In the genomic region with DNA sequence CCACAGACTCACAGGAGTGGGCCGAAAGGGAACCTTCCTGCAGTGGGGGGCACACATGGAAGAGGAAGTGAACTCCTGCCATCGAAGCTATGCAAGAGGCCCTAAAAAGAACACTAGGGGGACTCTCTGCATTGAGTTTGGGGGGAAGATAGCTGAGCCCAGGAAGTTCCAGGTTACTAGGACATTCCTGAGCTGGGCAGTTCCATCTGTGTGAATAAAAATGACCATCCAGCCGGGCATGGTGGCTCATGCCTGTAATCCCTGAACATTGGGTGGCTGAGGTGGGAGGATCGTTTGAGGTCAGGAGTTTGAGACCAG, we compare ENCODE assay signal across 13 cellular contexts.
DNase-seq lines count a peak whose midpoint lies in the region; ATAC-seq and TF ChIP-seq lines count a peak whose summit lies in the region.
"Had no signal": no experiment of that assay in that cellular context is flagged by ENCODE, and none has a peak within 500 bp of the region (broad histone marks: within the 10 kb centered on the region; RNA-seq: fewer than 3 reads in every experiment).

No MANE protein-coding gene starts in this region.

- H2BK5ac ChIP-seq in neuronal stem cell (ENCODE audit: low read length), result no peak overlapping the region

- ATAC-seq in left colon (no peak), HG02588 (IDR thresholded peaks at IDR 0.05; ENCODE audit: unreplicated experiment) (no peak)
- ATAC-seq: activated CD4-positive, CD25-positive, alpha-beta regulatory T cell treated with anti-CD3 and anti-CD28 coated beads, Interleukin-2, amount 50 U/mL, for 24 hours had no signal

- peak overlapping the region; percentile 13 for H3K4me3 Mint-ChIP-seq in chondrocyte (ENCODE audit: unreplicated experiment)

- H4K91ac ChIP-seq in neuronal stem cell (ENCODE audit: low read depth, low read length, poor library complexity), result no peak overlapping the region

- no peak overlapping the region for H3K4me2 ChIP-seq in neuronal stem cell (ENCODE audit: insufficient read depth, low read length, poor library complexity, severe bottlenecking)

- peaks cover 44% of the 10 kb centered on the region for H3K4me1 ChIP-seq in HUES64 (ENCODE audit: insufficient read depth, low read length)
- H3K4me1 ChIP-seq in neuronal stem cell (ENCODE audit: control insufficient read depth in 2 of 2, insufficient read depth in 1 of 2, low read depth in 1 of 2, low read length in 2 of 2), result peaks cover 11 to 28% of the 10 kb centered on the region in 2 donors

- H3K36me3 Mint-ChIP-seq in chondrocyte (ENCODE audit: low read depth), result peaks cover 12% of the 10 kb centered on the region

- H3K4me1 Mint-ChIP-seq in chondrocyte (ENCODE audit: low read depth), result peaks cover 49% of the 10 kb centered on the region

- peak overlapping the region; percentile 67 for H3K18ac ChIP-seq in neuronal stem cell (ENCODE audit: low read length)

- DNase-seq in Daoy (ENCODE audit: low read depth) (peak; percentile 55), chondrocyte (ENCODE audit: low spot score) (no peak), neuronal stem cell (ENCODE audit: low spot score) (no peak), left colon (no peak), ecto neural progenitor cell (ENCODE audit: low spot score) (no peak), OCI-M2 (lab: John Stamatoyannopoulos, UW; ENCODE audit: unreplicated experiment) (no peak)
- DNase-seq: activated T-cell treated with anti-CD3 and anti-CD28 coated beads, Interleukin-2, amount 50 U/mL, for 1 hour; NCI-H1105 treated with DMSO at 0.1 percent for 48 hours; NCI-H526 had no signal

- H3K27me3 ChIP-seq in HUES64 (ENCODE audit: insufficient read depth, low read length) (no peaks in the 10 kb centered on the region), neuronal stem cell (ENCODE audit: control insufficient read depth in 3 of 3, insufficient read depth in 3 of 3, low read depth in 1 of 3, low read length in 3 of 3) (no peaks in the 10 kb centered on the region)
- H3K27me3 ChIP-seq: SJCRH30 had no signal

- H4K8ac ChIP-seq in neuronal stem cell (ENCODE audit: low read depth, low read length), result no peak overlapping the region

- H3K9me3 ChIP-seq in HUES64 (ENCODE audit: insufficient read depth, low read depth, low read length) (peaks cover 19% of the 10 kb centered on the region), neuronal stem cell (replicated peaks in 1 of 2; ENCODE audit: control insufficient read depth in 2 of 2, insufficient read depth in 1 of 2, low read depth in 1 of 2, low read length in 2 of 2) (peaks cover 11 to 22% of the 10 kb centered on the region in 2 donors)

- no peak overlapping the region for H3K4ac ChIP-seq in neuronal stem cell (ENCODE audit: low read length)

- no peak overlapping the region for H2AK5ac ChIP-seq in neuronal stem cell (ENCODE audit: low read depth, low read length)

- intact Hi-C loops in left colon (cut with DNase I, micrococcal nuclease), result no loop called here

- H3K14ac ChIP-seq in neuronal stem cell (ENCODE audit: low read length), result no peak overlapping the region

- peak; percentile 71 for TF ChIP-seq CTCF in chondrocyte (IDR thresholded peaks at IDR 0.05)

- H2BK12ac ChIP-seq in neuronal stem cell (ENCODE audit: low read length), result no peak overlapping the region

- no peak overlapping the region for H3K23ac ChIP-seq in neuronal stem cell (ENCODE audit: low read depth, low read length, poor library complexity)

- no peak overlapping the region for H2BK15ac ChIP-seq in neuronal stem cell (ENCODE audit: low read length)

- H2AFZ ChIP-seq in neuronal stem cell (ENCODE audit: low read length), result no peak overlapping the region

- H3K9ac ChIP-seq in HUES64 (ENCODE audit: low read depth, low read length) (no peak overlapping the region), neuronal stem cell (ENCODE audit: low read depth, low read length, poor library complexity) (no peak overlapping the region)

- H3K27ac ChIP-seq in HUES64 (ENCODE audit: low read depth, low read length), result 0 out of 2 replicates have a peak overlapping the region, but pooled peaks have one; percentile 48
- H3K27ac ChIP-seq in neuronal stem cell (replicated peaks; ENCODE audit: low read length), result no peak overlapping the region
- H3K27ac ChIP-seq: SJCRH30 had no signal

- H3K79me1 ChIP-seq in neuronal stem cell (ENCODE audit: low read depth, low read length), result peaks cover 3% of the 10 kb centered on the region

- no peaks in the 10 kb centered on the region for H3K27me3 Mint-ChIP-seq in chondrocyte (ENCODE audit: low read depth)

- 78% methylated on average over 4 of the region's 4 CpGs for WGBS in HUES64
- no CpG with 5 or more reads among the region's 4 CpGs for WGBS in neuronal stem cell (ENCODE audit: extremely low coverage in 2 of 2, insufficient read length in 2 of 2, insufficient replicate concordance in 1 of 2), 2 donors

- peaks cover 10% of the 10 kb centered on the region; the same call in 1 of the 2 replicates for H3K36me3 ChIP-seq in HUES64 (ENCODE audit: insufficient read depth, low read length)
- peaks cover 3 to 11% of the 10 kb centered on the region in 2 donors for H3K36me3 ChIP-seq in neuronal stem cell (replicated peaks in 1 of 2; ENCODE audit: control insufficient read depth in 2 of 2, insufficient read depth in 2 of 2, low read length in 2 of 2)
- H3K36me3 ChIP-seq: SJCRH30 had no signal

- H3K4me3 ChIP-seq in HUES64 (ENCODE audit: low read length) (no peak overlapping the region), neuronal stem cell (ENCODE audit: low read length in 2 of 2) (no peak overlapping the region)
- H3K4me3 ChIP-seq: SJCRH30 had no signal

- H3K9me3 Mint-ChIP-seq in chondrocyte (ENCODE audit: low read depth), result peaks cover 24% of the 10 kb centered on the region

- H3K27ac Mint-ChIP-seq in chondrocyte (ENCODE audit: unreplicated experiment), result peak overlapping the region; percentile 79

- no peak overlapping the region for H2BK120ac ChIP-seq in neuronal stem cell (ENCODE audit: low read depth, low read length)
